Comparison of ENCODE assay signal across 24 cellular contexts in the genomic region with DNA sequence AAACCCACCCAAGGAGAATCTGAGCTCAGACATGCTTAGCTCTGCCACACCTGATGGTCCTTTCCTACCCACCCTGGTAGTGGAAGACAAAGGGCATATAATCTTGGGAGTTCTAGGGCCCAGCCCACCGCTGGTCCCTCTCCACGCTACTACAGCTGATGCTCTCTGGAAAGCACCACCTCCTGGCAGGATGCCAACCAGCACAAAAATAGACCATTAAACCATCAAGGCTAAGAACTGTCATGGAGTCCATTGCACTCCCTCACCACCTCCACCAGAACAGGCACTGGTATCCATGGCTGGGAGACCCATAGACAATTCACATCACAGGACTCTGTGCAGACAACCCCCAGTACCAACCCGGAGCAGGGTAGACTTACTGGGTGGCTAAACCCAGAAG.
"Had no signal": no experiment of that assay in that cellular context is flagged by ENCODE, and none has a peak within 500 bp of the region (broad histone marks: within the 10 kb centered on the region; RNA-seq: fewer than 3 reads in every experiment).

No MANE protein-coding gene starts in this region.

- H3K36me3 Mint-ChIP-seq: type B pancreatic cell had no signal

- H3K4me2 ChIP-seq: hepatocyte had no signal

- H3K9me3 ChIP-seq: thoracic aorta had no signal

- H3K27me3 Mint-ChIP-seq: activated naive CD4-positive, alpha-beta T cell treated with anti-CD3 and anti-CD28 coated beads, Interleukin-2, amount 50 U/mL, for 24 hours; naive thymus-derived CD8-positive, alpha-beta T cell; type B pancreatic cell had no signal

- ATAC-seq: activated T-cell treated with anti-CD3 and anti-CD28 coated beads, Interleukin-2, amount 50 U/mL, for 72 hours; esophagus mucosa; left lung; naive thymus-derived CD8-positive, alpha-beta T cell had no signal

- H3K27ac Mint-ChIP-seq: immature natural killer cell, type B pancreatic cell had no signal

- H2AFZ ChIP-seq: hepatocyte had no signal

- H3K4me3 ChIP-seq: hepatocyte, left lung, thoracic aorta had no signal

- H3K79me2 ChIP-seq: hepatocyte had no signal

- DNase-seq: activated CD4-positive, CD25-positive, alpha-beta regulatory T cell treated with anti-CD3 and anti-CD28 coated beads, Interleukin-2, amount 50 U/mL, for 72 hours; activated gamma-delta T cell; activated T-cell treated with anti-CD3 and anti-CD28 coated beads, Interleukin-2, amount 50 U/mL, for 72 hours; aorta; brain microvascular endothelial cell; caudate nucleus; dermis blood vessel endothelial cell; effector CD8-positive, alpha-beta T cell; foreskin melanocyte; glutamatergic neuron; immature natural killer cell; kidney glomerular epithelial cell; naive thymus-derived CD8-positive, alpha-beta T cell; retina; stimulated activated CD4-positive, alpha-beta T cell treated with anti-CD3 and anti-CD28 coated beads, Interleukin-4, amount 100 ng/mL, for 1 hour; stimulated activated naive CD4-positive, alpha-beta T cell; WERI-Rb-1 had no signal

- H3K9me3 Mint-ChIP-seq: type B pancreatic cell had no signal

- FAIRE-seq: endothelial cell of umbilical vein had no signal

- H3K4me1 ChIP-seq: left lung had no signal

- H3K36me3 ChIP-seq: brain microvascular endothelial cell, left lung, thoracic aorta, WERI-Rb-1 had no signal

- H3K4me3 Mint-ChIP-seq: activated naive CD4-positive, alpha-beta T cell treated with anti-CD3 and anti-CD28 coated beads, Interleukin-2, amount 50 U/mL, for 24 hours; immature natural killer cell; type B pancreatic cell had no signal

- H3K27ac ChIP-seq: brain microvascular endothelial cell, hepatocyte, left lung, thoracic aorta, WERI-Rb-1 had no signal

- H3K4me1 Mint-ChIP-seq: immature natural killer cell had no signal

- H3K27me3 ChIP-seq: brain microvascular endothelial cell, left lung had no signal
